ENCODE assay signal across 17 cellular contexts in the genomic region with DNA sequence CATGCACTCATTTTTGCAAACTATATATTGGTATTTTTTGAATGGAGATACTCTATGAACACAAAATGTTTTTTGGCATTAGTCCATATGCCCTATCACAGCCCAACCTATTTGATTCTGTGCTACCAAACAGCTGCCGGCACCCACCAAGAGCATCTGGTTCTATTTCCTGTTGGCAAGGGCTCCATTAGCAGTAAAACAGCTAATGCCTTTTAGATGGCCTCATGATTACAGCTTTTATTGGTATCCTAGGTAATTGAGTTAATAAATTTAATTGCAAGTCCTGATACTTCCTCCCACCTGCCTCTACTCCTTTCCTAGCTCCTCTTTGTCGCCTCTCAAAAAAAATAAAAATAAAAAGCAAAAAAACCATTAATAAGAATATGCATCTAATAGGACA.
DNase-seq lines count a peak whose midpoint lies in the region; ATAC-seq and TF ChIP-seq lines count a peak whose summit lies in the region.
"Had no signal": no experiment of that assay in that cellular context is flagged by ENCODE, and none has a peak within 500 bp of the region (broad histone marks: within the 10 kb centered on the region; RNA-seq: fewer than 3 reads in every experiment).

No MANE protein-coding gene starts in this region.

- POLR2A ChIA-PET in activated CD8-positive, alpha-beta T cell treated with anti-CD3 and anti-CD28 coated beads for 36 hours (lab: Charles Lee) = no interaction called here

- H3K4me3 Mint-ChIP-seq in activated CD8-positive, alpha-beta T cell treated with anti-CD3 and anti-CD28 coated beads for 36 hours = no peak overlapping the region
- H3K4me3 Mint-ChIP-seq: activated CD4-positive, alpha-beta memory T cell treated with anti-CD3 and anti-CD28 coated beads for 36 hours; CD14-positive monocyte; natural killer cell; stimulated activated naive CD8-positive, alpha-beta T cell treated with anti-CD3 and anti-CD28 coated beads, Interleukin-15, Interleukin-2, amounts not matched to agents 100 ng/mL and 50 ng/mL, for 24 hours; T-helper 1 cell treated with Interleukin-12 subunit alpha and Interleukin-12 subunit beta and Interleukin-4 antibody, amounts not matched to agents 30 μg/mL and 1 μg/mL, for 36 hours had no signal

- no peak for ATAC-seq in activated CD8-positive, alpha-beta T cell treated with anti-CD3 and anti-CD28 coated beads for 36 hours
- no peak for ATAC-seq in HG03342 (IDR thresholded peaks at IDR 0.05; ENCODE audit: unreplicated experiment)
- ATAC-seq: activated CD4-positive, CD25-positive, alpha-beta regulatory T cell treated with anti-CD3 and anti-CD28 coated beads, Interleukin-2, amount 50 U/mL, for 24 hours; activated naive CD4-positive, alpha-beta T cell treated with anti-CD3 and anti-CD28 coated beads, Interleukin-2, amount 50 U/mL, for 72 hours; lower lobe of right lung; natural killer cell had no signal

- DNase-seq in DMS 273 treated with DMSO at 0.1 percent for 48 hours (lab: John Stamatoyannopoulos, UW) (peak; percentile 37), NCI-H1048 (lab: John Stamatoyannopoulos, UW) (peak; percentile 7), NCI-H1694 (lab: John Stamatoyannopoulos, UW) (peak; percentile 71), NCI-H748 (lab: John Stamatoyannopoulos, UW; ENCODE audit: unreplicated experiment) (peak; percentile 97), GM20000 (ENCODE audit: low spot score) (no peak)
- no peak for DNase-seq in activated CD8-positive, alpha-beta T cell treated with anti-CD3 and anti-CD28 coated beads for 36 hours
- DNase-seq: activated CD4-positive, alpha-beta memory T cell treated with anti-CD3 and anti-CD28 coated beads for 36 hours; effector memory CD4-positive, alpha-beta T cell; lower lobe of right lung; natural killer cell; Peyer's patch had no signal

- H3K36me3 Mint-ChIP-seq in activated CD8-positive, alpha-beta T cell treated with anti-CD3 and anti-CD28 coated beads for 36 hours (ENCODE audit: low read depth) = no peaks in the 10 kb centered on the region
- H3K36me3 Mint-ChIP-seq: activated CD4-positive, alpha-beta memory T cell treated with anti-CD3 and anti-CD28 coated beads for 36 hours; activated naive CD4-positive, alpha-beta T cell treated with anti-CD3 and anti-CD28 coated beads, Interleukin-2, amount 50 U/mL, for 72 hours; CD14-positive monocyte; natural killer cell had no signal

- H3K9me3 Mint-ChIP-seq in activated CD8-positive, alpha-beta T cell treated with anti-CD3 and anti-CD28 coated beads for 36 hours = no peaks in the 10 kb centered on the region
- H3K9me3 Mint-ChIP-seq: activated CD4-positive, alpha-beta memory T cell treated with anti-CD3 and anti-CD28 coated beads for 36 hours; activated naive CD4-positive, alpha-beta T cell treated with anti-CD3 and anti-CD28 coated beads, Interleukin-2, amount 50 U/mL, for 72 hours; CD14-positive monocyte; stimulated activated naive CD8-positive, alpha-beta T cell treated with anti-CD3 and anti-CD28 coated beads, Interleukin-15, Interleukin-2, amounts not matched to agents 100 ng/mL and 50 ng/mL, for 24 hours; T-helper 1 cell treated with Interleukin-12 subunit alpha and Interleukin-12 subunit beta and Interleukin-4 antibody, amounts not matched to agents 30 μg/mL and 1 μg/mL, for 36 hours had no signal

- H3K4me1 Mint-ChIP-seq in activated CD8-positive, alpha-beta T cell treated with anti-CD3 and anti-CD28 coated beads for 36 hours (ENCODE audit: low read depth) = peaks cover 1% of the 10 kb centered on the region
- H3K4me1 Mint-ChIP-seq: natural killer cell had no signal

- no peaks in the 10 kb centered on the region for H3K27me3 Mint-ChIP-seq in activated CD8-positive, alpha-beta T cell treated with anti-CD3 and anti-CD28 coated beads for 36 hours
- H3K27me3 Mint-ChIP-seq: activated CD4-positive, alpha-beta memory T cell treated with anti-CD3 and anti-CD28 coated beads for 36 hours had no signal

- CTCF ChIA-PET in activated CD8-positive, alpha-beta T cell treated with anti-CD3 and anti-CD28 coated beads for 36 hours (lab: Charles Lee) = no interaction called here

- H3K27ac Mint-ChIP-seq in activated CD8-positive, alpha-beta T cell treated with anti-CD3 and anti-CD28 coated beads for 36 hours = no peak overlapping the region
- H3K27ac Mint-ChIP-seq: activated CD4-positive, alpha-beta memory T cell treated with anti-CD3 and anti-CD28 coated beads for 36 hours; activated naive CD4-positive, alpha-beta T cell treated with anti-CD3 and anti-CD28 coated beads, Interleukin-2, amount 50 U/mL, for 72 hours; CD14-positive monocyte; natural killer cell; stimulated activated naive CD8-positive, alpha-beta T cell treated with anti-CD3 and anti-CD28 coated beads, Interleukin-15, Interleukin-2, amounts not matched to agents 100 ng/mL and 50 ng/mL, for 24 hours; T-helper 1 cell treated with Interleukin-12 subunit alpha and Interleukin-12 subunit beta and Interleukin-4 antibody, amounts not matched to agents 30 μg/mL and 1 μg/mL, for 36 hours had no signal

- no peak for TF ChIP-seq CTCF in activated CD8-positive, alpha-beta T cell treated with anti-CD3 and anti-CD28 coated beads for 36 hours (IDR thresholded peaks at IDR 0.05)
- TF ChIP-seq CTCF in GM20000 (IDR thresholded peaks at IDR 0.05; ENCODE audit: extremely low read depth, missing control alignments) = no peak

- intact Hi-C loops in activated CD8-positive, alpha-beta T cell treated with anti-CD3 and anti-CD28 coated beads for 36 hours (cut with micrococcal nuclease) = no loop called here

Comparison
In these comparisons a context has a peak if more than half of its experiments do, and no peak if none do; other contexts are left out.
1. DNase-seq: peak in DMS 273 treated with DMSO at 0.1 percent for 48 hours (single experiment), NCI-H1048 (single experiment), NCI-H1694 (single experiment) and NCI-H748 (single experiment); none in activated CD8-positive, alpha-beta T cell treated with anti-CD3 and anti-CD28 coated beads for 36 hours (single experiment) and GM20000 (single experiment).